ENCODE assay signal across 8 cellular contexts in the genomic region with DNA sequence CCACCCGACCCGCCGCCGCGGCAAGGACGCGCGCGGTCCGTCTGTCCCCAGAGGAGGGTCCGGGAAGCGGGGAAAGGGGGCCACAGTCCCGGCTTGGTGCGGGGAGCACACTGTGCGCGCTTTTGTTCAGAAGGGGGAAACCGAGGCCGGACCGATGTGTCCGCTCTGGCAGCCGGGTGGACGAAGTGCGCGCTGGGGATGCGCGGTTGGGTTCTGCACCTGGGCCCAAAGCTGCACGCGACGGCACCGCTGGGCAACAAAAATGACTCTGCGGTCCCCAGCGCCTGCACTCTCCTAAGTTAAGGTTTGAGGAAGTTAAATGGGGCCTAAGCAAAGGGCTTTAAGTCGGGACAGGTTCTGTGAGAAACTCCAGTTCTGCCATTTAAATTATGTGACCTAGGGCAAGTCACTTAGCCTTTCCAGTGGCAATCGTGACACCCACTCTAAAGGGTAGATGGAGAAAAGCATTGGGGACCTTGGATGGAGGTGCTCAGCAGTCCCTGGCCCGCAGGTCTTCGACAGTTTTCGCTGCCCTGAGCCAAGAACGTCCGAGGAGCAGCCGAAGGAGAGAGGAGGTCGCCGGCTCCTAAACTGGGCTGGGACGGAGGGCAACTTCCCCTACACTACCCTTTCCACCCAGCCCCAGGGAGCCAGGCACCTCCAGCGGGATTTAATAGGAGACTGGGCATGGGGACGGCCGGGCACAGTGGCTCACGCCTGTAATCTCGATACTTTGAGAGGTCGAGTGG. TPM values are rescaled to one million over a fixed set of nuclear protein-coding genes. Genes with fewer than 3 reads are reported as not detected.
DNase-seq lines count a peak whose midpoint lies in the region; ATAC-seq and TF ChIP-seq lines count a peak whose summit lies in the region.

No MANE protein-coding gene starts in this region.

- in situ Hi-C loops in GM13976 (cut with MboI; ENCODE audit: low sequenced_read_pairs, unreplicated experiment) = loop anchor here (10.0 kb wide), 1 partner anchor 114 kb away; no protein-coding TSS in a partner anchor

- H3K4me3 ChIP-seq in adipocyte (ENCODE audit: low read length) (peak overlapping the region; percentile 91), left ventricle myocardium inferior (peak overlapping the region; percentile 87)

- no peaks in the 10 kb centered on the region for H3K36me3 Mint-ChIP-seq in progenitor cell of endocrine pancreas (ENCODE audit: insufficient read depth)

- peak; percentile 14 for TF ChIP-seq CTCF in left ventricle myocardium inferior (IDR thresholded peaks at IDR 0.05; ENCODE audit: borderline replicate concordance)
- TF ChIP-seq CTCF in progenitor cell of endocrine pancreas (IDR thresholded peaks at IDR 0.05; ENCODE audit: unreplicated experiment) = no peak
- no peak for TF ChIP-seq CTCF in GM13976 (IDR thresholded peaks at IDR 0.05; ENCODE audit: borderline replicate concordance, control extremely low read depth, extremely low read depth, insufficient read depth, missing control alignments)

- no peak for ATAC-seq in Right ventricle myocardium inferior
- ATAC-seq in HG02623 (IDR thresholded peaks at IDR 0.05; ENCODE audit: unreplicated experiment) = peak; percentile 6

- peaks cover 13% of the 10 kb centered on the region for H3K4me1 Mint-ChIP-seq in progenitor cell of endocrine pancreas (ENCODE audit: low read depth)

- H3K4me1 ChIP-seq in adipocyte (ENCODE audit: control insufficient read depth, insufficient read depth, low read length) (peaks cover 20% of the 10 kb centered on the region), left ventricle myocardium inferior (peaks cover 57% of the 10 kb centered on the region)

- DNase-seq in Right ventricle myocardium inferior (ENCODE audit: missing footprints) (peak; percentile 69), cardiac septum (ENCODE audit: low spot score) (no peak), NCI-H69 (lab: John Stamatoyannopoulos, UW) (peak; percentile 52), adipocyte (ENCODE audit: low read depth) (peak; percentile 28), left ventricle myocardium inferior (peak; percentile 22), progenitor cell of endocrine pancreas (ENCODE audit: low spot score, unreplicated experiment) (no peak), GM13976 (ENCODE audit: low spot score) (no peak)

- H3K36me3 ChIP-seq in adipocyte (ENCODE audit: control insufficient read depth, insufficient read depth, low read length, severe bottlenecking) (peaks cover 4% of the 10 kb centered on the region), left ventricle myocardium inferior (no peaks in the 10 kb centered on the region)

- peak overlapping the region; percentile 91 for H3K9ac ChIP-seq in adipocyte (ENCODE audit: low read length)

- no peaks in the 10 kb centered on the region for H3K27me3 ChIP-seq in adipocyte (replicated peaks; ENCODE audit: control insufficient read depth, insufficient read depth, low read length)
- no peaks in the 10 kb centered on the region for H3K27me3 ChIP-seq in left ventricle myocardium inferior (ENCODE audit: low read depth)

- peak overlapping the region; percentile 82 for H3K4me3 Mint-ChIP-seq in progenitor cell of endocrine pancreas (ENCODE audit: low read depth)

- no peaks in the 10 kb centered on the region for H3K9me3 ChIP-seq in adipocyte (ENCODE audit: control insufficient read depth, low read length)
- no peaks in the 10 kb centered on the region for H3K9me3 ChIP-seq in left ventricle myocardium inferior (replicated peaks)

- peak overlapping the region; percentile 99 for H3K27ac Mint-ChIP-seq in progenitor cell of endocrine pancreas

- H3K27ac ChIP-seq in left ventricle myocardium inferior (replicated peaks) = peak overlapping the region; percentile 99

- H3K27me3 Mint-ChIP-seq in progenitor cell of endocrine pancreas = no peaks in the 10 kb centered on the region

- intact Hi-C loops in Right ventricle myocardium inferior (cut with DNase I) = loop anchor here (2.0 to 5.0 kb wide), 2 partner anchors 86 to 1291 kb away; a partner anchor contains a TSS
- intact Hi-C loops in cardiac septum (cut with DNase I) = loop anchor here (5.0 kb wide), 1 partner anchor 261 kb away; a partner anchor contains a TSS
- intact Hi-C loops in left ventricle myocardium inferior (cut with micrococcal nuclease) = no loop called here

- no peaks in the 10 kb centered on the region for H3K9me3 Mint-ChIP-seq in progenitor cell of endocrine pancreas (ENCODE audit: low read depth)

RNA-seq across cellular contexts. Expression of a gene that starts 0.5 kb away (rescaled TPM):
- 77.5 TPM for total RNA-seq in Right ventricle myocardium inferior
- total RNA-seq in cardiac septum = 59.5 TPM
- total RNA-seq in left ventricle myocardium inferior = 64.0 TPM
- 19.7 and 21.3 TPM in 2 replicates for total RNA-seq in progenitor cell of endocrine pancreas

Comparison
In these comparisons a context has a peak if more than half of its experiments do, and no peak if none do; other contexts are left out.
1. DNase-seq: peak in Right ventricle myocardium inferior (single experiment), NCI-H69 (single experiment), adipocyte (single experiment) and left ventricle myocardium inferior (single experiment); none in cardiac septum (single experiment), progenitor cell of endocrine pancreas (single experiment) and GM13976 (single experiment).